Comparison of ENCODE assay signal across 8 cellular contexts in the genomic region with DNA sequence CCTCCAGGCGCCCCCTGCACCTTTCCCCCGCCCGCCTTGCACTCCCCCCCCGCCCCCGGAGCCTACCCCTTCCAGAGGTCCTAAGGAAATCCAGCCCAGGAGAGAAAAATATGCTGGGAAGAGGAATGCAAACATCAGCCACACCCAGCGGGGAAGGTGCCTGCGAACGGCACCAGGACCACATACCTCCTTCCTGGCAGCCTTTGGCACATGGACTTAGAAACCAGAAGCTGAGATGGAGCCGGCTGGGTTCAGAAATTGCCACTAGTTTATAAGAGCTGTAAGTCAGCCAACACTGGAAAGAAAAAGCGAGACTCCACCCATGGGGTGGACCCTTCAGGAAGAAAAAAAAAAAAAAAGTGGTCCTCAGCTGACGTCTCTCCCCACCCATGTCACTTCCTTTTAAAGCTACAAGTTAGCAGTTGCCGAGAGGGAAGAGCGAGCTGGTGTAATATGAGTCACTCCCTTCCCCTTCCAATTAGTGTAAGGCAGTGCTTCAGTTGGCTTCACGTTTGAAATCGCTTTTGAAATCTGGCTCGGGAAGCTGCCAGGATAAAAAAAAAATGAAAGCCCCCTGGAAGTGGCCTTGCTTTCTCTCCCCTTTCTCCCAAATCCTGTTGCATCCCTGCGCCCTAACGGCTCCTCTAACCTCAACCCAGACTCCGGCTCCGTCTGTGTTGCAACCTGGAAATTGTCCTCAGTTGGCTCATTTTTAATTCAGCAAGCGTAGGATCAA. TPM values are rescaled to one million over a fixed set of nuclear protein-coding genes. Genes with fewer than 3 reads are reported as not detected.
DNase-seq lines count a peak whose midpoint lies in the region; ATAC-seq and TF ChIP-seq lines count a peak whose summit lies in the region.

A gene with protein sequence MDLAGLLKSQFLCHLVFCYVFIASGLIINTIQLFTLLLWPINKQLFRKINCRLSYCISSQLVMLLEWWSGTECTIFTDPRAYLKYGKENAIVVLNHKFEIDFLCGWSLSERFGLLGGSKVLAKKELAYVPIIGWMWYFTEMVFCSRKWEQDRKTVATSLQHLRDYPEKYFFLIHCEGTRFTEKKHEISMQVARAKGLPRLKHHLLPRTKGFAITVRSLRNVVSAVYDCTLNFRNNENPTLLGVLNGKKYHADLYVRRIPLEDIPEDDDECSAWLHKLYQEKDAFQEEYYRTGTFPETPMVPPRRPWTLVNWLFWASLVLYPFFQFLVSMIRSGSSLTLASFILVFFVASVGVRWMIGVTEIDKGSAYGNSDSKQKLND (minus strand): TSS at position 310 of the 736 bp plus-strand sequence. CDS start 41,848 bp downstream, outside the sequence.

- TF ChIP-seq RAD21 in neural cell (conservative IDR thresholded peaks at IDR 0.05): peak; percentile 20

- H3K27ac Mint-ChIP-seq in GM23338: peak within 1 kb of the TSS; percentile 99

- H2AFZ ChIP-seq in GM23338 (peak within 1 kb of the TSS; percentile 78), neural cell (ENCODE audit: low read depth, low read length) (peak within 1 kb of the TSS; percentile 62)

- no peaks in the 10 kb centered on the region for H3K9me3 ChIP-seq in neural cell (ENCODE audit: low read length)

- H3K9me2 ChIP-seq in GM23338 (ENCODE audit: insufficient read depth) (no peaks in the 10 kb centered on the region), neural cell (ENCODE audit: insufficient read depth, low read length) (no peaks in the 10 kb centered on the region)

- TF ChIP-seq CTCF in GM23338 (conservative IDR thresholded peaks at IDR 0.05; ENCODE audit: low read depth in 2 of 2) (no peak), neural cell (IDR thresholded peaks at IDR 0.05; ENCODE audit: poor library complexity, severe bottlenecking) (no peak)

- no peaks in the 10 kb centered on the region for H3K27me3 Mint-ChIP-seq in GM23338 (ENCODE audit: insufficient read depth, low read depth, poor library complexity)

- H3K4me1 ChIP-seq in GM23338 (ENCODE audit: insufficient read depth): peaks cover 26% of the 10 kb centered on the region

- peak within 1 kb of the TSS; percentile 86 for H3K4me3 Mint-ChIP-seq in GM23338

- H3K36me3 Mint-ChIP-seq in GM23338 (ENCODE audit: low read depth): peaks cover 9% of the 10 kb centered on the region; the same call in 2 of the 3 replicates

- DNase-seq in EL (peak; percentile 97), GM23338 (ENCODE audit: low spot score) (peak; percentile 95), LHCN-M2 (ENCODE audit: low read depth) (peak; percentile 97), fibroblast of the conjunctiva (ENCODE audit: low read depth) (peak; percentile 98), stromal cell of bone marrow (ENCODE audit: low read depth) (peak; percentile 96)
- DNase-seq in activated T-helper 9 cell treated with anti-CD3 and anti-CD28 coated beads, Interleukin-2, amount 50 U/mL, for 16 hours (ENCODE audit: low read depth): peak; percentile 41

- peak; percentile 66 for TF ChIP-seq POLR2A in Raji (IDR thresholded peaks at IDR 0.05; ENCODE audit: insufficient read depth, low read depth, low read length)

- H3K4me2 ChIP-seq in GM23338 (peak within 1 kb of the TSS; percentile 77), neural cell (ENCODE audit: low read length) (peak within 1 kb of the TSS; percentile 85)

- H3K79me2 ChIP-seq in GM23338 (replicated peaks; ENCODE audit: insufficient read depth) (peaks cover 44% of the 10 kb centered on the region), neural cell (replicated peaks; ENCODE audit: insufficient read depth, low read length) (peaks cover 64% of the 10 kb centered on the region)

- H3K9ac ChIP-seq in neural cell (ENCODE audit: low read length): peak within 1 kb of the TSS; percentile 90

- H3K27me3 ChIP-seq in GM23338 (ENCODE audit: insufficient read depth) (no peaks in the 10 kb centered on the region), neural cell (ENCODE audit: insufficient read depth, low read depth, low read length) (no peaks in the 10 kb centered on the region)

- H3K9me3 Mint-ChIP-seq in GM23338: no peaks in the 10 kb centered on the region

- ATAC-seq in GM23338: peak; percentile 89

- peak; percentile 70 for TF ChIP-seq EP300 in neural cell (conservative IDR thresholded peaks at IDR 0.05; ENCODE audit: poor library complexity, severe bottlenecking)

- H3K4me3 ChIP-seq in GM23338 (peak within 1 kb of the TSS; percentile 58), neural cell (ENCODE audit: low read length) (peak within 1 kb of the TSS; percentile 81)

- H3K27ac ChIP-seq in GM23338 (ENCODE audit: low read depth) (peak within 1 kb of the TSS; percentile 92), neural cell (ENCODE audit: low read length) (peak within 1 kb of the TSS; percentile 84)

- H3K36me3 ChIP-seq in GM23338 (ENCODE audit: insufficient read depth) (no peaks in the 10 kb centered on the region), neural cell (ENCODE audit: insufficient read depth, low read length) (no peaks in the 10 kb centered on the region)

- no peaks in the 10 kb centered on the region for H3F3A ChIP-seq in GM23338 (replicated peaks; ENCODE audit: low read depth)
- no peaks in the 10 kb centered on the region for H3F3A ChIP-seq in neural cell (ENCODE audit: insufficient read depth, low read length, poor library complexity, severe bottlenecking)

- peaks cover 11% of the 10 kb centered on the region for H4K20me1 ChIP-seq in GM23338 (replicated peaks; ENCODE audit: insufficient read depth)
- no peaks in the 10 kb centered on the region for H4K20me1 ChIP-seq in neural cell (ENCODE audit: insufficient read depth)

- peaks cover 32% of the 10 kb centered on the region for H3K4me1 Mint-ChIP-seq in GM23338

TF ChIP-seq in GM23338, 12 proteins besides CTCF, POLR2A, EP300 and RAD21:
- TF ChIP-seq ZNF114 (CRISPR knock-in tag; IDR thresholded peaks at IDR 0.05): no peak
- TF ChIP-seq, protein P1, sequence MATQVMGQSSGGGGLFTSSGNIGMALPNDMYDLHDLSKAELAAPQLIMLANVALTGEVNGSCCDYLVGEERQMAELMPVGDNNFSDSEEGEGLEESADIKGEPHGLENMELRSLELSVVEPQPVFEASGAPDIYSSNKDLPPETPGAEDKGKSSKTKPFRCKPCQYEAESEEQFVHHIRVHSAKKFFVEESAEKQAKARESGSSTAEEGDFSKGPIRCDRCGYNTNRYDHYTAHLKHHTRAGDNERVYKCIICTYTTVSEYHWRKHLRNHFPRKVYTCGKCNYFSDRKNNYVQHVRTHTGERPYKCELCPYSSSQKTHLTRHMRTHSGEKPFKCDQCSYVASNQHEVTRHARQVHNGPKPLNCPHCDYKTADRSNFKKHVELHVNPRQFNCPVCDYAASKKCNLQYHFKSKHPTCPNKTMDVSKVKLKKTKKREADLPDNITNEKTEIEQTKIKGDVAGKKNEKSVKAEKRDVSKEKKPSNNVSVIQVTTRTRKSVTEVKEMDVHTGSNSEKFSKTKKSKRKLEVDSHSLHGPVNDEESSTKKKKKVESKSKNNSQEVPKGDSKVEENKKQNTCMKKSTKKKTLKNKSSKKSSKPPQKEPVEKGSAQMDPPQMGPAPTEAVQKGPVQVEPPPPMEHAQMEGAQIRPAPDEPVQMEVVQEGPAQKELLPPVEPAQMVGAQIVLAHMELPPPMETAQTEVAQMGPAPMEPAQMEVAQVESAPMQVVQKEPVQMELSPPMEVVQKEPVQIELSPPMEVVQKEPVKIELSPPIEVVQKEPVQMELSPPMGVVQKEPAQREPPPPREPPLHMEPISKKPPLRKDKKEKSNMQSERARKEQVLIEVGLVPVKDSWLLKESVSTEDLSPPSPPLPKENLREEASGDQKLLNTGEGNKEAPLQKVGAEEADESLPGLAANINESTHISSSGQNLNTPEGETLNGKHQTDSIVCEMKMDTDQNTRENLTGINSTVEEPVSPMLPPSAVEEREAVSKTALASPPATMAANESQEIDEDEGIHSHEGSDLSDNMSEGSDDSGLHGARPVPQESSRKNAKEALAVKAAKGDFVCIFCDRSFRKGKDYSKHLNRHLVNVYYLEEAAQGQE (IDR thresholded peaks at IDR 0.05; ENCODE audit: unreplicated experiment): peak; percentile 40
- no peak for TF ChIP-seq JUNB (IDR thresholded peaks at IDR 0.05; ENCODE audit: unreplicated experiment)
- TF ChIP-seq POLR2AphosphoS5 (IDR thresholded peaks at IDR 0.05; ENCODE audit: low read depth): peak; percentile 68
- peak; percentile 85 for TF ChIP-seq CREB1 (CRISPR knock-in tag; IDR thresholded peaks at IDR 0.05; ENCODE audit: low read depth)

TF ChIP-seq in neural cell, 6 proteins besides CTCF, POLR2A, EP300 and RAD21 (continues in another document):
- TF ChIP-seq MXI1 (conservative IDR thresholded peaks at IDR 0.05; ENCODE audit: poor library complexity, severe bottlenecking) (peak; percentile 55), EZH2 (IDR thresholded peaks at IDR 0.05; ENCODE audit: borderline replicate concordance, insufficient read depth, low read length, poor library complexity, severe bottlenecking) (no peak), TAF1 (IDR thresholded peaks at IDR 0.05; ENCODE audit: low read depth) (peak; percentile 27)
- TF ChIP-seq, protein P1 (IDR thresholded peaks at IDR 0.05; ENCODE audit: borderline replicate concordance): peak; percentile 40

RNA-seq across cellular contexts. Expression of the gene that starts here (rescaled TPM):
- 18.3 and 19.3 TPM in 2 replicates for total RNA-seq in GM23338 (2014; rRNA removed; shearing (Covaris generic))
- 7.0 and 8.9 TPM in 2 replicates for polyA plus RNA-seq in GM23338 (2016; fragmentation: Nextera tagmentation; extraction: Ambion mirVana)
- total RNA-seq in LHCN-M2 (2014; rRNA removed): 2.3 and 5.7 TPM in 2 replicates
- 2.4 TPM for polyA plus RNA-seq in LHCN-M2 (2012)
- 42.6 and 49.3 TPM in 2 replicates for polyA plus RNA-seq in neural cell
- polyA minus RNA-seq in neural cell: 87.6 and 103 TPM in 2 replicates

Comparison
In these comparisons a context has a peak if more than half of its experiments do, and no peak if none do; other contexts are left out.
1. Peak in every context shown above with its lines: DNase-seq, ATAC-seq, H3K4me3 ChIP-seq and H3K27ac ChIP-seq.
2. DNase-seq: peak in every context shown above with its lines; median percentile 98 in fibroblast of the conjunctiva; 97 in EL; 97 in LHCN-M2; 96 in stromal cell of bone marrow; 95 in GM23338; 41 in activated T-helper 9 cell treated with anti-CD3 and anti-CD28 coated beads, Interleukin-2, amount 50 U/mL, for 16 hours.